ENCODE assay signal across 1 cellular context in genomic region chr5:115352571-115352970, GRCh38.
TF ChIP-seq lines count a peak whose summit lies in the region.

No MANE protein-coding gene starts in this region.

TF ChIP-seq in neural cell, 6 proteins besides CTCF, POLR2A, EP300 and RAD21 (continued from another document):
- TF ChIP-seq, protein P1, sequence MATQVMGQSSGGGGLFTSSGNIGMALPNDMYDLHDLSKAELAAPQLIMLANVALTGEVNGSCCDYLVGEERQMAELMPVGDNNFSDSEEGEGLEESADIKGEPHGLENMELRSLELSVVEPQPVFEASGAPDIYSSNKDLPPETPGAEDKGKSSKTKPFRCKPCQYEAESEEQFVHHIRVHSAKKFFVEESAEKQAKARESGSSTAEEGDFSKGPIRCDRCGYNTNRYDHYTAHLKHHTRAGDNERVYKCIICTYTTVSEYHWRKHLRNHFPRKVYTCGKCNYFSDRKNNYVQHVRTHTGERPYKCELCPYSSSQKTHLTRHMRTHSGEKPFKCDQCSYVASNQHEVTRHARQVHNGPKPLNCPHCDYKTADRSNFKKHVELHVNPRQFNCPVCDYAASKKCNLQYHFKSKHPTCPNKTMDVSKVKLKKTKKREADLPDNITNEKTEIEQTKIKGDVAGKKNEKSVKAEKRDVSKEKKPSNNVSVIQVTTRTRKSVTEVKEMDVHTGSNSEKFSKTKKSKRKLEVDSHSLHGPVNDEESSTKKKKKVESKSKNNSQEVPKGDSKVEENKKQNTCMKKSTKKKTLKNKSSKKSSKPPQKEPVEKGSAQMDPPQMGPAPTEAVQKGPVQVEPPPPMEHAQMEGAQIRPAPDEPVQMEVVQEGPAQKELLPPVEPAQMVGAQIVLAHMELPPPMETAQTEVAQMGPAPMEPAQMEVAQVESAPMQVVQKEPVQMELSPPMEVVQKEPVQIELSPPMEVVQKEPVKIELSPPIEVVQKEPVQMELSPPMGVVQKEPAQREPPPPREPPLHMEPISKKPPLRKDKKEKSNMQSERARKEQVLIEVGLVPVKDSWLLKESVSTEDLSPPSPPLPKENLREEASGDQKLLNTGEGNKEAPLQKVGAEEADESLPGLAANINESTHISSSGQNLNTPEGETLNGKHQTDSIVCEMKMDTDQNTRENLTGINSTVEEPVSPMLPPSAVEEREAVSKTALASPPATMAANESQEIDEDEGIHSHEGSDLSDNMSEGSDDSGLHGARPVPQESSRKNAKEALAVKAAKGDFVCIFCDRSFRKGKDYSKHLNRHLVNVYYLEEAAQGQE (IDR thresholded peaks at IDR 0.05; ENCODE audit: borderline replicate concordance), result no peak
